ENCODE assay signal across 14 cellular contexts in the genomic region with DNA sequence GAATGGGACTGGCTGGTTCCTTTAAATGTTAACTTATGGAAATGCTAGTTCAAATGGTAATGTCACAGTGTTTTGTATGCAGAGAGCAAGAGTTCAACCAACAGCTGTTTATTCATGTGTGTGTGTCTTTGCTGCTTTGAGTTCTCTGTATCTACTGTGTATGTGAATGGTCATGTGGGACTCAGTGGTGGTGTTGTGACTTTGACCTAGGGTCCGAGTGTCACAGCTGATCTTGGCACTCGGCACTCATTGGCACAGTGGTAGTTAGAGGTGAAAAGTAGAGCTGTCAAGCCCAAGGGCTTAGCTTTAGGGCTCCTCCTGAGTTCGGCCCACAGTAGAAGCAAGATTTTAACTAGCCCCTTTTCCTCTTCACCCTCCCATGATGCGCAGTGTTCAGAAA.
"Had no signal": no experiment of that assay in that cellular context is flagged by ENCODE, and none has a peak within 500 bp of the region (broad histone marks: within the 10 kb centered on the region; RNA-seq: fewer than 3 reads in every experiment).

No MANE protein-coding gene starts in this region.

- H3K4me1 ChIP-seq: foreskin keratinocyte, parathyroid adenoma, psoas muscle had no signal

- H3K4me2 ChIP-seq: hepatocyte had no signal

- H3K4me3 ChIP-seq: cardiac muscle cell, hepatocyte, lower lobe of right lung, psoas muscle, tibial artery had no signal

- H3K9me3 ChIP-seq: psoas muscle had no signal

- ATAC-seq: effector memory CD8-positive, alpha-beta T cell; foreskin keratinocyte; lower lobe of right lung; psoas muscle had no signal

- H3K27me3 ChIP-seq: cardiac muscle cell, foreskin keratinocyte, hepatocyte, tibial artery had no signal

- H3K27ac ChIP-seq: cardiac muscle cell, foreskin keratinocyte, hepatocyte, lower lobe of right lung, parathyroid adenoma, psoas muscle, tibial artery had no signal

- DNase-seq: effector memory CD8-positive, alpha-beta T cell; foreskin keratinocyte; head of caudate nucleus; lower lobe of right lung; naive B cell; occipital lobe; psoas muscle; small intestine; stimulated activated CD4-positive, alpha-beta T cell treated with anti-CD3 and anti-CD28 coated beads, Interleukin-12 subunit alpha, Interleukin-12 subunit beta, amount 100 ng/mL, for 4 hours; stimulated activated naive CD4-positive, alpha-beta T cell treated with Interleukin-2 at 50 U/mL for 16 hours; tibial artery had no signal

- H3K9ac ChIP-seq: parathyroid adenoma had no signal

- H2AFZ ChIP-seq: hepatocyte, parathyroid adenoma had no signal
